ENCODE assay signal across 8 cellular contexts in the genomic region with DNA sequence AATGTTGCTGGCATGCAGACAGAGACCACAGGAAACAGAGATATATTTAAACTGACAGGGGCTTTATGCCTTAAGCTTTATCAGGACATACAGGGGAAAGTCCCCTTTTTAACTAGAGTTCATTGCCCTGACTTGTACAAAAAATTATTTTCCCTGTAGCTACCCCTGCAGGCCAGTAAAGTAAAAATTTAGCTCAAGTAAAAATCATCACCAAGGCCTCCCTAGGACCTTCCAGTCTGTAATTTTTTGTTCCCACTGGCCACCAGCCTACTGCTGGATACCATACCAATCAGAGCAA.
DNase-seq lines count a peak whose midpoint lies in the region; ATAC-seq and TF ChIP-seq lines count a peak whose summit lies in the region.

No MANE protein-coding gene starts in this region.

- H3K4me3 ChIP-seq in sigmoid colon = no peak overlapping the region

- TF ChIP-seq EP300 in sigmoid colon (IDR thresholded peaks at IDR 0.05) = no peak

- H3K36me3 ChIP-seq in sigmoid colon = no peaks in the 10 kb centered on the region

- no peaks in the 10 kb centered on the region for H3K9me3 ChIP-seq in sigmoid colon

- no peak for TF ChIP-seq POLR2A in sigmoid colon (IDR thresholded peaks at IDR 0.05)

- ATAC-seq in GM18519 (IDR thresholded peaks at IDR 0.05; ENCODE audit: low FRiP score, unreplicated experiment) = peak; percentile 69

- no peak overlapping the region for H3K27ac ChIP-seq in sigmoid colon

- DNase-seq in MV-4-11 (lab: John Stamatoyannopoulos, UW) (peak; percentile 2), cerebellar cortex (ENCODE audit: low spot score) (peak; percentile 5), pons (ENCODE audit: low spot score) (peak; percentile 52), SW480 (ENCODE audit: low spot score) (no peak), sigmoid colon (no peak), DMS79 treated with DMSO at 0.1 percent for 48 hours (lab: John Stamatoyannopoulos, UW) (no peak), UCSD-AML1 (lab: John Stamatoyannopoulos, UW; ENCODE audit: unreplicated experiment) (no peak)

- TF ChIP-seq CTCF in sigmoid colon (IDR thresholded peaks at IDR 0.05) = peak in 1 of 4 experiments; percentile 12

- no peaks in the 10 kb centered on the region for H3K27me3 ChIP-seq in sigmoid colon

- H3K4me1 ChIP-seq in sigmoid colon = peaks cover 0 to 7% (median 0%) of the 10 kb centered on the region in 4 donors

- intact Hi-C loops in sigmoid colon (cut with DNase I) = no loop called here

Comparison
In these comparisons a context has a peak if more than half of its experiments do, and no peak if none do; other contexts are left out.
1. DNase-seq: peak in MV-4-11 (single experiment), cerebellar cortex (single experiment) and pons (single experiment); none in SW480 (single experiment), sigmoid colon (single experiment), DMS79 treated with DMSO at 0.1 percent for 48 hours (single experiment) and UCSD-AML1 (single experiment).